ENCODE assay signal across 8 cellular contexts in genomic region chr22:36334081-36334831, GRCh38. TPM values are rescaled to one million over a fixed set of nuclear protein-coding genes. Genes with fewer than 3 reads are reported as not detected.
DNase-seq lines count a peak whose midpoint lies in the region; ATAC-seq and TF ChIP-seq lines count a peak whose summit lies in the region.

No MANE protein-coding gene starts in this region.

- H3K9me3 ChIP-seq in CD8-positive, alpha-beta T cell (ENCODE audit: low read length) = no peaks in the 10 kb centered on the region
- H3K9me3 ChIP-seq in body of pancreas (no peaks in the 10 kb centered on the region), mesodermal cell (ENCODE audit: control insufficient read depth, low read length) (no peaks in the 10 kb centered on the region)

- intact Hi-C loops in CD8-positive, alpha-beta T cell (cut with DNase I, micrococcal nuclease) = loop anchor here (2.0 to 5.0 kb wide), 3 partner anchors 15 to 172 kb away; partner anchors contain the start of gene APOL3 (in 1 of the 2)
- intact Hi-C loops in body of pancreas (cut with DNase I) = no loop called here

- TF ChIP-seq POLR2A in body of pancreas (IDR thresholded peaks at IDR 0.05) = no peak

- POLR2A ChIA-PET in CD8-positive, alpha-beta T cell (lab: Charles Lee) = interaction anchor here (0.7 to 5.7 kb wide), 10 partner anchors 12 to 173 kb away, joined by 3 to 124 read pairs (median 5); partner anchors contain the start of genes FOXRED2 and MYH9

- ATAC-seq in CD8-positive, alpha-beta T cell = no peak
- no peak for ATAC-seq in body of pancreas
- no peak for ATAC-seq in HG03571 (IDR thresholded peaks at IDR 0.05; ENCODE audit: unreplicated experiment)
- ATAC-seq in omental fat pad (ENCODE audit: low FRiP score) = no peak

- peak in 2 of 7 experiments; percentile 41 to 62 for DNase-seq in CD8-positive, alpha-beta T cell
- DNase-seq in MV-4-11 (lab: John Stamatoyannopoulos, UW) = peak; percentile 78
- DNase-seq in body of pancreas = peak in 3 of 4 donors; percentile 21 to 42 (median 38)
- no peak for DNase-seq in DMS79 (lab: John Stamatoyannopoulos, UW)
- no peak for DNase-seq in SW480 (ENCODE audit: low spot score)
- no peak for DNase-seq in omental fat pad (ENCODE audit: low spot score)

- CTCF ChIA-PET in CD8-positive, alpha-beta T cell (lab: Charles Lee) = interaction anchor here (0.6 to 7.3 kb wide), 17 partner anchors 9 to 160 kb away, joined by 3 to 53 read pairs (median 4); no protein-coding TSS in a partner anchor

- peak overlapping the region; percentile 12 for H3K4me3 ChIP-seq in CD8-positive, alpha-beta T cell (ENCODE audit: low read depth, low read length)
- H3K4me3 ChIP-seq in body of pancreas (no peak overlapping the region), mesodermal cell (ENCODE audit: extremely low read depth, insufficient read depth, low read length, poor library complexity, severe bottlenecking) (no peak overlapping the region)

- H3K4me3 Mint-ChIP-seq in CD8-positive, alpha-beta T cell = peak overlapping the region; percentile 86

- WGBS in body of pancreas, 2 donors = 72 to 77% methylated on average over 6 to 25 of the region's 25 CpGs
- WGBS in mesodermal cell (ENCODE audit: insufficient coverage in 2 of 2), 2 experiments = 94 to 96% methylated on average over 24 to 25 of the region's 25 CpGs

- H3K27me3 ChIP-seq in CD8-positive, alpha-beta T cell (ENCODE audit: insufficient read depth, low read length) = no peaks in the 10 kb centered on the region
- H3K27me3 ChIP-seq in body of pancreas = no peaks in the 10 kb centered on the region

- H3K4me1 Mint-ChIP-seq in CD8-positive, alpha-beta T cell (ENCODE audit: low read depth) = peaks cover 98% of the 10 kb centered on the region

- H3K27ac Mint-ChIP-seq in CD8-positive, alpha-beta T cell = peak overlapping the region; percentile 99

- no peaks in the 10 kb centered on the region for H3K9me3 Mint-ChIP-seq in CD8-positive, alpha-beta T cell

- peak overlapping the region; percentile 33 for H3K27ac ChIP-seq in CD8-positive, alpha-beta T cell (ENCODE audit: low read depth, low read length)
- H3K27ac ChIP-seq in body of pancreas = peak overlapping the region; percentile 84 to 96 (median 90)
- H3K27ac ChIP-seq in mesodermal cell (ENCODE audit: low read depth, low read length, severe bottlenecking) = peak overlapping the region; percentile 99

- peaks cover 100% of the 10 kb centered on the region for H3K4me1 ChIP-seq in CD8-positive, alpha-beta T cell (ENCODE audit: insufficient read depth, low read length)
- H3K4me1 ChIP-seq in body of pancreas (peaks cover 90% of the 10 kb centered on the region), mesodermal cell (ENCODE audit: control insufficient read depth, insufficient read depth, low read length, poor library complexity, severe bottlenecking) (peaks cover 94% of the 10 kb centered on the region)

- peaks cover 89% of the 10 kb centered on the region for H3K36me3 Mint-ChIP-seq in CD8-positive, alpha-beta T cell

- peaks cover 32% of the 10 kb centered on the region for H3K36me3 ChIP-seq in CD8-positive, alpha-beta T cell (ENCODE audit: insufficient read depth, low read length)
- H3K36me3 ChIP-seq in body of pancreas (replicated peaks in 1 of 2; ENCODE audit: insufficient read depth in 1 of 2, low read depth in 2 of 2) (peaks cover 0 to 2% of the 10 kb centered on the region in 2 donors), mesodermal cell (ENCODE audit: control insufficient read depth, insufficient read depth, low read length) (peaks cover 73% of the 10 kb centered on the region)

- no peak for TF ChIP-seq CTCF in CD8-positive, alpha-beta T cell (IDR thresholded peaks at IDR 0.05)
- TF ChIP-seq CTCF in body of pancreas (IDR thresholded peaks at IDR 0.05) = peak in 1 of 7 experiments; percentile 5
- no peak for TF ChIP-seq CTCF in omental fat pad (IDR thresholded peaks at IDR 0.05)

- H3K27me3 Mint-ChIP-seq in CD8-positive, alpha-beta T cell (ENCODE audit: low read depth) = no peaks in the 10 kb centered on the region

RNA-seq across cellular contexts. Expression of gene MYH9, which starts 53.5 kb away (rescaled TPM):
- total RNA-seq in CD8-positive, alpha-beta T cell = 100 to 1,000 TPM; 703 to 757 TPM
- total RNA-seq in body of pancreas = 100 to 1,000 TPM; 294 to 323 TPM
- 360 TPM for polyA plus RNA-seq in mesodermal cell (2013, experiment 1 of 2)
- 289 TPM for polyA plus RNA-seq in mesodermal cell (2013, experiment 2 of 2)
- total RNA-seq in omental fat pad = 100 to 1,000 TPM; 225 to 463 (median 370) TPM

Comparison
In these comparisons a context has a peak if more than half of its experiments do, and no peak if none do; other contexts are left out.
1. DNase-seq: peak in MV-4-11 (single experiment) and body of pancreas (3 of 4); none in DMS79 (single experiment), SW480 (single experiment) and omental fat pad (single experiment).
2. H3K27ac ChIP-seq: peak in every context shown above with its lines; median percentile 99 in mesodermal cell; 90 in body of pancreas; 33 in CD8-positive, alpha-beta T cell.